17 cellular contexts compared by ENCODE assay signal in the genomic region with DNA sequence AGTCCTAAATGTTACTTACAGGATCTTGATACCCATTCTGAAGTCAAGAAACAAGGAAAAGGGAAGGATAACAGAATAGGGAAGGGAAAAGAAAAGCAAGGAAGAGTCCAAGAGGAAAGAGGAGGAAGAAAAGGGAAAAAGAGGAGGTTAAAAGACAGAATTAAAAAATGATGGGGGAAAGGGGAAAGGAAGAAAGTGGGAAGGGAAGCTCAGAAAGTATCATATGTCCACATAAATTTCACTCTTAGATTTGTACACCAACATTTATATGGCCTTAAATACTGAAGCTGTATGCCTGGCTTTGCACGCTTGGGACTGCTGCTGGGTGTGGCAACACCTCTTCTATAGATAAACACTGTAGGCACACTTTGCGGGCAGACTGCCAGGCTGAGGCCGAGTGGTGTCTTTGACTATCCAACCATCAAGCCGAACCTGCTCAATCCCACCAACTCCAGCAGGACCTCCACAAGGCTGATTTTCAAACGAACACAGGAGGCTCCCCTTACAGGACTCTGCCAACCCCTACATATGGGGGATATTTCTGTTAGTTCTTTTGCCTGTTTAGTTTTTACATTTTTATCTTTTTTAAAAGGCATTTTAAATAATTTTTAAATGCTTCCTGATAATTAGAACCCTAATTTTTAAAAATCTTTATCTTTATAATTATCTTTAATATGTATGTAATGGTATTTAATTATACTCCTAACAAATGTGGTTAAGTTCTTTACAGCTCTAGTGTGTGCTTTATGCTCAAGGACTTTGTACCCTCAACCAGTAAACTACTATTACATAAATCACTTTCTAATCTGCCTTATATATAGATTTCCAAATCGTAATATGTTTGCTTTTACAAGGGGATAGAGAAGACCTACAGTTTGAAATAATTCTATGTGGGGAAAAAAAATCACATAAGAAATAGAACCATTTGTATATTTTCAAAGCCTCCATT.
DNase-seq lines count a peak whose midpoint lies in the region; ATAC-seq, FAIRE-seq and TF ChIP-seq lines count a peak whose summit lies in the region.
"Had no signal": no experiment of that assay in that cellular context is flagged by ENCODE, and none has a peak within 500 bp of the region (broad histone marks: within the 10 kb centered on the region; RNA-seq: fewer than 3 reads in every experiment).

No MANE protein-coding gene starts in this region.

- intact Hi-C loops in pancreas (cut with DNase I): no loop called here

- TF ChIP-seq CTCF in VCaP (conservative IDR thresholded peaks at IDR 0.05) (no peak), pancreas (IDR thresholded peaks at IDR 0.05) (no peak), GM20000 (IDR thresholded peaks at IDR 0.05; ENCODE audit: extremely low read depth, missing control alignments) (no peak)

- FAIRE-seq in pancreas (lab: Jason Lieb, UNC): peak; percentile 37
- FAIRE-seq: H1 had no signal

- ATAC-seq in pancreas: no peak
- ATAC-seq: stimulated activated naive CD8-positive, alpha-beta T cell treated with anti-CD3 and anti-CD28 coated beads, Interleukin-15, Interleukin-2, amounts not matched to agents 100 U/mL and 50 U/mL, for 24 hours had no signal

- peaks cover 16 to 23% (median 18%) of the 10 kb centered on the region in 3 donors for H3K4me1 ChIP-seq in pancreas

- peak; percentile 18 for DNase-seq in DMS 273 (lab: John Stamatoyannopoulos, UW; ENCODE audit: unreplicated experiment)
- DNase-seq in DMS 273 treated with DMSO at 0.1 percent for 48 hours (lab: John Stamatoyannopoulos, UW): no peak
- DNase-seq in NCI-H146 (lab: John Stamatoyannopoulos, UW): peak; percentile 70
- DNase-seq in pancreas: peak in 3 of 6 donors; percentile 36 to 59 (median 43)
- DNase-seq in hypothalamus (lab: John Stamatoyannopoulos, UW): no peak
- DNase-seq in GM20000 (ENCODE audit: low spot score): no peak
- DNase-seq in AML-193 (lab: John Stamatoyannopoulos, UW): no peak
- DNase-seq: activated CD4-positive, alpha-beta T cell treated with anti-CD3 and anti-CD28 coated beads, Interleukin-2, amount 50 U/mL, for 4 hours; amniotic stem cell; CD8-positive, alpha-beta memory T cell; NCI-H226; stimulated activated naive CD8-positive, alpha-beta T cell treated with anti-CD3 and anti-CD28 coated beads, Interleukin-15, Interleukin-2, amounts not matched to agents 100 U/mL and 50 U/mL, for 24 hours had no signal

- H3K9me3 ChIP-seq in pancreas: no peaks in the 10 kb centered on the region
- H3K9me3 ChIP-seq: neutrophil had no signal

- H3K27ac ChIP-seq in VCaP (peak overlapping the region; percentile 40), pancreas (no peak overlapping the region)
- H3K27ac ChIP-seq: 22Rv1, neutrophil, RWPE1 had no signal

- 51 to 57% methylated on average over 6 of the region's 6 CpGs for WGBS in pancreas, 2 donors

- H3K27me3 ChIP-seq in pancreas: no peaks in the 10 kb centered on the region
- H3K27me3 ChIP-seq: neutrophil had no signal

- H3K4me3 ChIP-seq in pancreas: no peak overlapping the region

- no peaks in the 10 kb centered on the region for H3K36me3 ChIP-seq in pancreas
- H3K36me3 ChIP-seq: neutrophil had no signal

Comparison
In these comparisons a context has a peak if more than half of its experiments do, and no peak if none do; other contexts are left out.
1. DNase-seq: peak in DMS 273 (single experiment) and NCI-H146 (single experiment); none in DMS 273 treated with DMSO at 0.1 percent for 48 hours (single experiment), hypothalamus (0 of 51), GM20000 (single experiment) and AML-193 (0 of 2).